In the genomic region with DNA sequence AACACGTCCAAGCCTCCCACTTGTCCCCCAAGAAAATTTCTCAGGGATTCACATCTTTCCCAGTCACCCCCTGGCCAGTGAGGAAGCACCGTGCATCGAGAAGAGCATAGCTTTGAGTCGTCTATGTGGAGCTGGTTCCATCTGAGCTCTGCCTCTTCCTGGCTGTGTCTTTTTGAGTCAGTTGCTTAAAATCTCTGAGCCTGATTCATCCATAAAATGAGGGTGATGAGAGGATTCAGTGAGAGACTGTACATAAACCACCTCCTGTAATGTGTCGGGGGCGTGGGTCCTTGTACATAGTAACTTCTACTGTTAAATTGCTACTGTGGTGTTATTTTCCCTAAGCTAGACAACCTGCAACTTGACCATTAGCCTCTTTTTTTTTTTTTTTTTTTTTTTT, we compare ENCODE assay signal across 1 cellular context.
TF ChIP-seq lines count a peak whose summit lies in the region.

No MANE protein-coding gene starts in this region.

TF ChIP-seq in GM23338, 12 proteins besides CTCF, POLR2A, EP300 and RAD21 (continued from another document):
- no peak for TF ChIP-seq ZNF462 (CRISPR knock-in tag; IDR thresholded peaks at IDR 0.05)
- TF ChIP-seq, protein P1, sequence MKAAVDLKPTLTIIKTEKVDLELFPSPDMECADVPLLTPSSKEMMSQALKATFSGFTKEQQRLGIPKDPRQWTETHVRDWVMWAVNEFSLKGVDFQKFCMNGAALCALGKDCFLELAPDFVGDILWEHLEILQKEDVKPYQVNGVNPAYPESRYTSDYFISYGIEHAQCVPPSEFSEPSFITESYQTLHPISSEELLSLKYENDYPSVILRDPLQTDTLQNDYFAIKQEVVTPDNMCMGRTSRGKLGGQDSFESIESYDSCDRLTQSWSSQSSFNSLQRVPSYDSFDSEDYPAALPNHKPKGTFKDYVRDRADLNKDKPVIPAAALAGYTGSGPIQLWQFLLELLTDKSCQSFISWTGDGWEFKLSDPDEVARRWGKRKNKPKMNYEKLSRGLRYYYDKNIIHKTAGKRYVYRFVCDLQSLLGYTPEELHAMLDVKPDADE (IDR thresholded peaks at IDR 0.05), result no peak
- no peak for TF ChIP-seq NANOG (IDR thresholded peaks at IDR 0.05; ENCODE audit: borderline replicate concordance)
- TF ChIP-seq POLR2AphosphoS5 (IDR thresholded peaks at IDR 0.05; ENCODE audit: low read depth), result no peak
- no peak for TF ChIP-seq ZNF114 (CRISPR knock-in tag; IDR thresholded peaks at IDR 0.05)
- TF ChIP-seq STAT1 (IDR thresholded peaks at IDR 0.05; ENCODE audit: unreplicated experiment), result no peak
- TF ChIP-seq, protein P2, sequence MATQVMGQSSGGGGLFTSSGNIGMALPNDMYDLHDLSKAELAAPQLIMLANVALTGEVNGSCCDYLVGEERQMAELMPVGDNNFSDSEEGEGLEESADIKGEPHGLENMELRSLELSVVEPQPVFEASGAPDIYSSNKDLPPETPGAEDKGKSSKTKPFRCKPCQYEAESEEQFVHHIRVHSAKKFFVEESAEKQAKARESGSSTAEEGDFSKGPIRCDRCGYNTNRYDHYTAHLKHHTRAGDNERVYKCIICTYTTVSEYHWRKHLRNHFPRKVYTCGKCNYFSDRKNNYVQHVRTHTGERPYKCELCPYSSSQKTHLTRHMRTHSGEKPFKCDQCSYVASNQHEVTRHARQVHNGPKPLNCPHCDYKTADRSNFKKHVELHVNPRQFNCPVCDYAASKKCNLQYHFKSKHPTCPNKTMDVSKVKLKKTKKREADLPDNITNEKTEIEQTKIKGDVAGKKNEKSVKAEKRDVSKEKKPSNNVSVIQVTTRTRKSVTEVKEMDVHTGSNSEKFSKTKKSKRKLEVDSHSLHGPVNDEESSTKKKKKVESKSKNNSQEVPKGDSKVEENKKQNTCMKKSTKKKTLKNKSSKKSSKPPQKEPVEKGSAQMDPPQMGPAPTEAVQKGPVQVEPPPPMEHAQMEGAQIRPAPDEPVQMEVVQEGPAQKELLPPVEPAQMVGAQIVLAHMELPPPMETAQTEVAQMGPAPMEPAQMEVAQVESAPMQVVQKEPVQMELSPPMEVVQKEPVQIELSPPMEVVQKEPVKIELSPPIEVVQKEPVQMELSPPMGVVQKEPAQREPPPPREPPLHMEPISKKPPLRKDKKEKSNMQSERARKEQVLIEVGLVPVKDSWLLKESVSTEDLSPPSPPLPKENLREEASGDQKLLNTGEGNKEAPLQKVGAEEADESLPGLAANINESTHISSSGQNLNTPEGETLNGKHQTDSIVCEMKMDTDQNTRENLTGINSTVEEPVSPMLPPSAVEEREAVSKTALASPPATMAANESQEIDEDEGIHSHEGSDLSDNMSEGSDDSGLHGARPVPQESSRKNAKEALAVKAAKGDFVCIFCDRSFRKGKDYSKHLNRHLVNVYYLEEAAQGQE (IDR thresholded peaks at IDR 0.05; ENCODE audit: unreplicated experiment), result no peak
- TF ChIP-seq CREB1 (CRISPR knock-in tag; IDR thresholded peaks at IDR 0.05; ENCODE audit: low read depth), result no peak
- no peak for TF ChIP-seq EZH2 (IDR thresholded peaks at IDR 0.05; ENCODE audit: low read depth, unreplicated experiment)
